12 cellular contexts compared by ENCODE assay signal in genomic region chr12:108313236-108313608, GRCh38. TPM values are rescaled to one million over a fixed set of nuclear protein-coding genes. Genes with fewer than 3 reads are reported as not detected.
DNase-seq lines count a peak whose midpoint lies in the region; ATAC-seq and TF ChIP-seq lines count a peak whose summit lies in the region.
"Had no signal": no experiment of that assay in that cellular context is flagged by ENCODE, and none has a peak within 500 bp of the region (broad histone marks: within the 10 kb centered on the region; RNA-seq: fewer than 3 reads in every experiment).

No MANE protein-coding gene starts in this region.

- H3K4me3 ChIP-seq in DND-41 (ENCODE audit: low read depth in 1 of 2, low read length in 2 of 2) (no peak overlapping the region), left ventricle myocardium inferior (no peak overlapping the region)
- H3K4me3 ChIP-seq: SK-N-MC had no signal

- no peak overlapping the region for H3K27ac Mint-ChIP-seq in stimulated activated naive CD8-positive, alpha-beta T cell treated with anti-CD3 and anti-CD28 coated beads, Interleukin-15, amount 100 ng/mL, for 72 hours
- H3K27ac Mint-ChIP-seq in T-helper 17 cell: no peak overlapping the region

- no peaks in the 10 kb centered on the region for H4K20me1 ChIP-seq in DND-41 (ENCODE audit: insufficient read depth, low read length)

- H3K4me1 Mint-ChIP-seq in stimulated activated naive CD8-positive, alpha-beta T cell treated with anti-CD3 and anti-CD28 coated beads, Interleukin-15, amount 100 ng/mL, for 72 hours: peaks cover 10% of the 10 kb centered on the region
- peaks cover 14% of the 10 kb centered on the region for H3K4me1 Mint-ChIP-seq in T-helper 17 cell

- TF ChIP-seq CTCF in DND-41 (IDR thresholded peaks at IDR 0.05; ENCODE audit: borderline replicate concordance, extremely low read depth, low read length, poor library complexity, severe bottlenecking): no peak
- TF ChIP-seq CTCF in RWPE1 (conservative IDR thresholded peaks at IDR 0.05; ENCODE audit: low read depth): no peak
- TF ChIP-seq CTCF in left ventricle myocardium inferior (IDR thresholded peaks at IDR 0.05; ENCODE audit: borderline replicate concordance): no peak

- H3K79me2 ChIP-seq in DND-41 (ENCODE audit: insufficient read depth, low read length): no peaks in the 10 kb centered on the region

- peaks cover 4% of the 10 kb centered on the region for H3K36me3 Mint-ChIP-seq in T-helper 17 cell (ENCODE audit: low read depth)

- H3K9me3 Mint-ChIP-seq in stimulated activated naive CD8-positive, alpha-beta T cell treated with anti-CD3 and anti-CD28 coated beads, Interleukin-15, amount 100 ng/mL, for 72 hours: no peaks in the 10 kb centered on the region

- H3K4me3 Mint-ChIP-seq in stimulated activated naive CD8-positive, alpha-beta T cell treated with anti-CD3 and anti-CD28 coated beads, Interleukin-15, amount 100 ng/mL, for 72 hours: no peak overlapping the region
- H3K4me3 Mint-ChIP-seq in T-helper 17 cell: no peak overlapping the region

- ATAC-seq in DND-41 (ENCODE audit: insufficient read depth, low read depth): peak; percentile 23; the same call in 1 of the 3 replicates
- ATAC-seq in stimulated activated naive CD8-positive, alpha-beta T cell treated with anti-CD3 and anti-CD28 coated beads, Interleukin-15, amount 100 ng/mL, for 72 hours: no peak
- no peak for ATAC-seq in HG02840 (IDR thresholded peaks at IDR 0.05; ENCODE audit: low FRiP score, unreplicated experiment)
- ATAC-seq in T-helper 17 cell: no peak

- H3K9me3 ChIP-seq in DND-41 (ENCODE audit: insufficient read depth, low read length, severe bottlenecking): no peaks in the 10 kb centered on the region
- H3K9me3 ChIP-seq in left ventricle myocardium inferior (replicated peaks): no peaks in the 10 kb centered on the region
- H3K9me3 ChIP-seq in T-helper 17 cell (ENCODE audit: control insufficient read depth, low read length, poor library complexity, severe bottlenecking): no peaks in the 10 kb centered on the region

- POLR2A ChIA-PET in RWPE1 (lab: Yijun Ruan, JAX; ENCODE audit: low non-redundant PET): interaction anchor here (0.5 kb wide), 1 partner anchor 207 kb away, joined by 4 read pairs; no protein-coding TSS in a partner anchor

- H3K36me3 ChIP-seq in DND-41 (ENCODE audit: insufficient read depth, low read length) (no peaks in the 10 kb centered on the region), left ventricle myocardium inferior (no peaks in the 10 kb centered on the region)

- CTCF ChIA-PET in RWPE1 (lab: Yijun Ruan, JAX): no interaction called here

- H3K9ac ChIP-seq in DND-41 (ENCODE audit: low read depth, low read length): no peak overlapping the region

- peaks cover 8% of the 10 kb centered on the region for H3K27me3 Mint-ChIP-seq in stimulated activated naive CD8-positive, alpha-beta T cell treated with anti-CD3 and anti-CD28 coated beads, Interleukin-15, amount 100 ng/mL, for 72 hours
- peaks cover 21% of the 10 kb centered on the region for H3K27me3 Mint-ChIP-seq in T-helper 17 cell

- no peak overlapping the region for H3K27ac ChIP-seq in DND-41 (ENCODE audit: low read length)
- H3K27ac ChIP-seq in RWPE1: peak overlapping the region; percentile 52
- H3K27ac ChIP-seq in left ventricle myocardium inferior (replicated peaks): peak overlapping the region; percentile 80
- H3K27ac ChIP-seq: SK-N-MC had no signal

- H3K27me3 ChIP-seq in DND-41 (ENCODE audit: insufficient read depth, low read length, poor library complexity) (no peaks in the 10 kb centered on the region), left ventricle myocardium inferior (ENCODE audit: low read depth) (no peaks in the 10 kb centered on the region)

- H3K4me1 ChIP-seq in DND-41 (ENCODE audit: insufficient read depth, low read length) (peaks cover 12% of the 10 kb centered on the region), left ventricle myocardium inferior (peaks cover 63% of the 10 kb centered on the region)

- intact Hi-C loops in left ventricle myocardium inferior (cut with micrococcal nuclease): no loop called here
- intact Hi-C loops in posterior vena cava (cut with DNase I): loop anchor here in 1 of 2 donors (5.0 kb wide), 1 partner anchor 979 kb away; no protein-coding TSS in a partner anchor

- no peak overlapping the region for H3K4me2 ChIP-seq in DND-41 (ENCODE audit: insufficient read depth, low read length)

- DNase-seq in DND-41 (no peak), RWPE1 (ENCODE audit: low spot score) (no peak), left ventricle myocardium inferior (no peak), posterior vena cava (ENCODE audit: low spot score) (peak; percentile 24), T-helper 17 cell (no peak)
- no peak for DNase-seq in stimulated activated naive CD8-positive, alpha-beta T cell treated with anti-CD3 and anti-CD28 coated beads, Interleukin-15, amount 100 ng/mL, for 72 hours
- no peak for DNase-seq in stimulated activated CD4-positive, alpha-beta T cell treated with anti-CD3 and anti-CD28 coated beads, Interleukin-4, amount 100 ng/mL, for 4 hours
- DNase-seq: activated T-cell treated with anti-CD3 and anti-CD28 coated beads for 4 hours, H7, NCI-H2081 treated with DMSO at 0.1 percent for 48 hours had no signal

- no peak overlapping the region for H2AFZ ChIP-seq in DND-41 (ENCODE audit: low read depth, low read length)

RNA-seq across cellular contexts. Expression of gene CMKLR1, which starts 25.9 kb away (rescaled TPM):
- total RNA-seq in left ventricle myocardium inferior (5.7 TPM), posterior vena cava (10 to 100 TPM; 44.6 to 53.4 TPM), T-helper 17 cell (under 1 TPM in 1 of 2 donors, not detected in 1; 0.22 TPM)
